In the genomic region with DNA sequence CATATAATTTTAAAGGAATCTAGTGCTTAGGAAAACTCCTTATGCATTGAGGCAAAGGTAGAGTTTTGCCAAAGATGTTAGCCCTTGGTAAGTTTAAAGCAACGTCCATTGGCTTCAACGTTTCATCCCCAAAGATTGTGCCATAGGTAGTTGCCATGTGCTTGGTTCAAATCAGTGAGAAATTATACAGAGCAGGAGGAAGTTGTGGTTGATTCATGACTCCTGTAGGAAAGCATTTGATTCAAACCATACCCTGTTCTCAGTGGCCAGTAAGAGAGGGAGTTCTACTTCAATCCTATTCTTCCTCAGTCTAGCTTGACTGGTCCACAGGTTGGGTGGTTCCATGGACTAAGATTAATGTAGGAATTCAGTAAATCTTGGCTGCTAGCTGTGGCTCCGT, we compare ENCODE assay signal across 23 cellular contexts.
DNase-seq lines count a peak whose midpoint lies in the region; ATAC-seq and TF ChIP-seq lines count a peak whose summit lies in the region.
"Had no signal": no experiment of that assay in that cellular context is flagged by ENCODE, and none has a peak within 500 bp of the region (broad histone marks: within the 10 kb centered on the region; RNA-seq: fewer than 3 reads in every experiment).

No MANE protein-coding gene starts in this region.

- TF ChIP-seq POLR2A in gastroesophageal sphincter (IDR thresholded peaks at IDR 0.05): no peak

- H3K27me3 ChIP-seq in adipocyte (replicated peaks; ENCODE audit: control insufficient read depth, insufficient read depth, low read length): no peaks in the 10 kb centered on the region
- no peaks in the 10 kb centered on the region for H3K27me3 ChIP-seq in gastroesophageal sphincter

- WGBS in gastroesophageal sphincter (ENCODE audit: low coverage in 1 of 2), 2 donors: 75 to 83% methylated on average over 3 of the region's 3 CpGs

- H3K9me3 ChIP-seq in adipocyte (ENCODE audit: control insufficient read depth, low read length): no peaks in the 10 kb centered on the region
- H3K9me3 ChIP-seq in OCI-LY7 (ENCODE audit: low read length): no peaks in the 10 kb centered on the region
- H3K9me3 ChIP-seq in gastroesophageal sphincter: no peaks in the 10 kb centered on the region

- no peak for TF ChIP-seq EP300 in gastroesophageal sphincter (IDR thresholded peaks at IDR 0.05)

- ATAC-seq in gastroesophageal sphincter: no peak
- ATAC-seq: K562; stimulated activated naive CD8-positive, alpha-beta T cell treated with anti-CD3 and anti-CD28 coated beads, Interleukin-15, Interleukin-2, amounts not matched to agents 100 U/mL and 50 U/mL, for 24 hours; WTC11 had no signal

- peaks cover 18% of the 10 kb centered on the region for H3K4me1 ChIP-seq in adipocyte (ENCODE audit: control insufficient read depth, insufficient read depth, low read length)
- H3K4me1 ChIP-seq in OCI-LY7 (ENCODE audit: insufficient read depth, low read length, poor library complexity, severe bottlenecking): no peaks in the 10 kb centered on the region
- peaks cover 0 to 10% (median 6%) of the 10 kb centered on the region in 3 donors for H3K4me1 ChIP-seq in gastroesophageal sphincter

- CTCF ChIA-PET in OCI-LY7 (lab: Charles Lee; ENCODE audit: unreplicated experiment): no interaction called here

- H3K36me3 ChIP-seq in adipocyte (ENCODE audit: control insufficient read depth, insufficient read depth, low read length, severe bottlenecking) (no peaks in the 10 kb centered on the region), OCI-LY7 (ENCODE audit: insufficient read depth, low read length) (no peaks in the 10 kb centered on the region), gastroesophageal sphincter (no peaks in the 10 kb centered on the region)

- no peaks in the 10 kb centered on the region for H3K79me2 ChIP-seq in OCI-LY7 (ENCODE audit: insufficient read depth, low read depth, low read length)

- H3K4me3 ChIP-seq in adipocyte (ENCODE audit: low read length) (no peak overlapping the region), fibroblast of pulmonary artery (replicated peaks; ENCODE audit: low read depth, low read length) (no peak overlapping the region), OCI-LY7 (ENCODE audit: low read depth, low read length, poor library complexity, severe bottlenecking) (no peak overlapping the region), gastroesophageal sphincter (no peak overlapping the region)
- H3K4me3 ChIP-seq: K562 had no signal

- intact Hi-C loops in OCI-LY7 (cut with micrococcal nuclease; ENCODE audit: unreplicated experiment): no loop called here

- TF ChIP-seq CTCF in fibroblast of pulmonary artery (IDR thresholded peaks at IDR 0.05; ENCODE audit: low read length, missing control alignments): no peak
- no peak for TF ChIP-seq CTCF in OCI-LY7 (conservative IDR thresholded peaks at IDR 0.05; ENCODE audit: low read length)
- no peak for TF ChIP-seq CTCF in gastroesophageal sphincter (IDR thresholded peaks at IDR 0.05)

- POLR2A ChIA-PET in OCI-LY7 (lab: Charles Lee): no interaction called here

- H3K9me2 ChIP-seq in OCI-LY7 (ENCODE audit: insufficient read depth, low read length): no peaks in the 10 kb centered on the region

- H4K20me1 ChIP-seq in OCI-LY7 (ENCODE audit: insufficient read depth, low read length): no peaks in the 10 kb centered on the region

- no peak overlapping the region for H3K4me2 ChIP-seq in OCI-LY7 (ENCODE audit: low read length)

- no TSS peak for BruUV-seq in OCI-LY7 (replicated peaks; lab: Mats Ljungman, UMichigan)

- H3K27ac ChIP-seq in OCI-LY7 (ENCODE audit: low read depth, low read length, poor library complexity, severe bottlenecking) (no peak overlapping the region), gastroesophageal sphincter (no peak overlapping the region)

- no peak overlapping the region for H2AFZ ChIP-seq in OCI-LY7 (ENCODE audit: low read length)

- DNase-seq in EH (ENCODE audit: low read depth): peak; percentile 58
- DNase-seq in M059J (ENCODE audit: low read depth): peak; percentile 58
- DNase-seq in adipocyte (ENCODE audit: low read depth): peak; percentile 38
- peak; percentile 10 for DNase-seq in fibroblast of pulmonary artery (ENCODE audit: low read depth)
- no peak for DNase-seq in T-helper 2 cell
- no peak for DNase-seq in OCI-LY7 (ENCODE audit: low spot score)
- DNase-seq in amygdala (lab: John Stamatoyannopoulos, UW): no peak
- DNase-seq: activated CD4-positive, alpha-beta T cell treated with anti-CD3 and anti-CD28 coated beads, Interleukin-2, amount 50 U/mL, for 1 hour; activated naive CD4-positive, alpha-beta T cell treated with Interleukin-2 at 50 U/mL for 16 hours; CD8-positive, alpha-beta memory T cell; dermis blood vessel endothelial cell; H7; islet precursor cell; MM.1S; naive B cell; NCI-H146; nucleus accumbens; SHP77; stimulated activated naive CD8-positive, alpha-beta T cell treated with anti-CD3 and anti-CD28 coated beads, Interleukin-15, Interleukin-2, amounts not matched to agents 100 U/mL and 50 U/mL, for 24 hours; SW 1271 had no signal

- H3K9ac ChIP-seq in adipocyte (ENCODE audit: low read length): no peak overlapping the region

Comparison
In these comparisons a context has a peak if more than half of its experiments do, and no peak if none do; other contexts are left out.
1. DNase-seq: peak in EH (single experiment), M059J (single experiment), adipocyte (single experiment) and fibroblast of pulmonary artery (single experiment); none in T-helper 2 cell (0 of 5), OCI-LY7 (single experiment) and amygdala (0 of 56).